19 cellular contexts compared by ENCODE assay signal in genomic region chr7:67854784-67855183, GRCh38.
DNase-seq lines count a peak whose midpoint lies in the region; ATAC-seq and TF ChIP-seq lines count a peak whose summit lies in the region.
"Had no signal": no experiment of that assay in that cellular context is flagged by ENCODE, and none has a peak within 500 bp of the region (broad histone marks: within the 10 kb centered on the region; RNA-seq: fewer than 3 reads in every experiment).

No MANE protein-coding gene starts in this region.

- H3K27me3 ChIP-seq in A673 (replicated peaks; ENCODE audit: insufficient read depth, low read depth, low read length, poor library complexity) = no peaks in the 10 kb centered on the region

- no peaks in the 10 kb centered on the region for H3K9me3 Mint-ChIP-seq in neural crest cell
- peaks cover 55% of the 10 kb centered on the region for H3K9me3 Mint-ChIP-seq in T-helper 2 cell treated with Interferon-gamma antibody and Interleukin-4, amounts not matched to agents 5 μg/mL and 100 μg/mL, for 36 hours

- no peaks in the 10 kb centered on the region for H3K36me3 Mint-ChIP-seq in neural crest cell (ENCODE audit: low read depth)
- no peaks in the 10 kb centered on the region for H3K36me3 Mint-ChIP-seq in T-helper 2 cell treated with Interferon-gamma antibody and Interleukin-4, amounts not matched to agents 5 μg/mL and 100 μg/mL, for 36 hours (ENCODE audit: low read depth)
- H3K36me3 Mint-ChIP-seq: CD14-positive monocyte, IgD-negative memory B cell had no signal

- no peaks in the 10 kb centered on the region for H3K36me3 ChIP-seq in A673 (ENCODE audit: insufficient read depth, low read length, poor library complexity, severe bottlenecking)

- intact Hi-C loops in A673 (cut with micrococcal nuclease; ENCODE audit: unreplicated experiment) = no loop called here

- H3K4me3 ChIP-seq in A673 (ENCODE audit: low read depth, low read length, poor library complexity, severe bottlenecking) = peak overlapping the region; percentile 9
- H3K4me3 ChIP-seq: GM12878, PC-9 had no signal

- peaks cover 23% of the 10 kb centered on the region for H3K4me1 Mint-ChIP-seq in neural crest cell
- no peaks in the 10 kb centered on the region for H3K4me1 Mint-ChIP-seq in T-helper 2 cell treated with Interferon-gamma antibody and Interleukin-4, amounts not matched to agents 5 μg/mL and 100 μg/mL, for 36 hours (ENCODE audit: low read depth)
- H3K4me1 Mint-ChIP-seq: B cell, CD14-positive monocyte, IgD-negative memory B cell had no signal

- CTCF ChIA-PET in A673 (lab: Charles Lee) = no interaction called here

- no peaks in the 10 kb centered on the region for H3K9me3 ChIP-seq in A673 (ENCODE audit: low read depth, low read length, poor library complexity, severe bottlenecking)

- POLR2A ChIA-PET in A673 (lab: Charles Lee; ENCODE audit: low non-redundant PET) = no interaction called here

- DNase-seq in A673 (ENCODE audit: low spot score) (no peak), DMS79 treated with DMSO at 0.1 percent for 48 hours (lab: John Stamatoyannopoulos, UW) (peak; percentile 51), left lobe of liver (ENCODE audit: low spot score) (peak; percentile 61), neural crest cell (ENCODE audit: low read depth, low spot score) (no peak), hypothalamus (lab: John Stamatoyannopoulos, UW) (no peak), HUDEP-2 (lab: John Stamatoyannopoulos, UW; ENCODE audit: unreplicated experiment in 76 of 76) (no peak)
- no peak for DNase-seq in T-helper 2 cell treated with Interferon-gamma antibody and Interleukin-4, amounts not matched to agents 5 μg/mL and 100 μg/mL, for 36 hours (ENCODE audit: low spot score)
- DNase-seq: DND-41, H9, NCI-H2081 treated with DMSO at 0.1 percent for 48 hours, NCI-H446 treated with DMSO at 0.1 percent for 48 hours, NCI-H526 treated with DMSO at 0.1 percent for 48 hours, PC-9, SHP77 had no signal

- H3K27ac Mint-ChIP-seq in neural crest cell (ENCODE audit: unreplicated experiment) = peak overlapping the region; percentile 69
- H3K27ac Mint-ChIP-seq in T-helper 2 cell treated with Interferon-gamma antibody and Interleukin-4, amounts not matched to agents 5 μg/mL and 100 μg/mL, for 36 hours = no peak overlapping the region
- H3K27ac Mint-ChIP-seq: B cell, CD14-positive monocyte had no signal

- H3K27me3 Mint-ChIP-seq in neural crest cell (ENCODE audit: low read depth) = no peaks in the 10 kb centered on the region
- no peaks in the 10 kb centered on the region for H3K27me3 Mint-ChIP-seq in T-helper 2 cell treated with Interferon-gamma antibody and Interleukin-4, amounts not matched to agents 5 μg/mL and 100 μg/mL, for 36 hours (ENCODE audit: low read depth)
- H3K27me3 Mint-ChIP-seq: B cell, IgD-negative memory B cell had no signal

- H3K27ac ChIP-seq in A673 (ENCODE audit: low read depth, low read length, poor library complexity, severe bottlenecking) = peak overlapping the region; percentile 29
- H3K27ac ChIP-seq: PC-9 had no signal

- BruUV-seq in A673 (replicated peaks; lab: Mats Ljungman, UMichigan) = no TSS peak

- TF ChIP-seq CTCF in A673 (conservative IDR thresholded peaks at IDR 0.05; ENCODE audit: low read depth, low read length) (no peak), neural crest cell (conservative IDR thresholded peaks at IDR 0.05) (no peak)

- ATAC-seq in left lobe of liver = peak; percentile 90
- ATAC-seq in GM21390 (IDR thresholded peaks at IDR 0.05; ENCODE audit: unreplicated experiment) = no peak
- ATAC-seq: GM12878 had no signal

- H3K4me1 ChIP-seq in A673 (ENCODE audit: insufficient read depth, low read length, poor library complexity, severe bottlenecking) = no peaks in the 10 kb centered on the region

- no peak overlapping the region for H3K4me3 Mint-ChIP-seq in neural crest cell
- H3K4me3 Mint-ChIP-seq in T-helper 2 cell treated with Interferon-gamma antibody and Interleukin-4, amounts not matched to agents 5 μg/mL and 100 μg/mL, for 36 hours = no peak overlapping the region
- H3K4me3 Mint-ChIP-seq: B cell, CD14-positive monocyte, H9 had no signal

Comparison
In these comparisons a context has a peak if more than half of its experiments do, and no peak if none do; other contexts are left out.
1. DNase-seq: peak in DMS79 treated with DMSO at 0.1 percent for 48 hours (single experiment) and left lobe of liver (single experiment); none in A673 (single experiment), neural crest cell (single experiment), hypothalamus (0 of 51), HUDEP-2 (0 of 76) and T-helper 2 cell treated with Interferon-gamma antibody and Interleukin-4, amounts not matched to agents 5 μg/mL and 100 μg/mL, for 36 hours (single experiment).